ENCODE assay signal across 9 cellular contexts in genomic region chr17:79831367-79832210, GRCh38. TPM values are rescaled to one million over a fixed set of nuclear protein-coding genes. Genes with fewer than 3 reads are reported as not detected.
DNase-seq lines count a peak whose midpoint lies in the region; ATAC-seq, FAIRE-seq and TF ChIP-seq lines count a peak whose summit lies in the region.
"Had no signal": no experiment of that assay in that cellular context is flagged by ENCODE, and none has a peak within 500 bp of the region (broad histone marks: within the 10 kb centered on the region; RNA-seq: fewer than 3 reads in every experiment).

No MANE protein-coding gene starts in this region.

- WGBS in lung, 2 donors: 21 to 23% methylated on average over 28 to 30 of the region's 30 CpGs
- 11 to 20% methylated on average over 30 of the region's 30 CpGs for whole genome bisulfite sequencing in tibial nerve, 2 donors

- peak in 1 of 2 donors; percentile 43 for TF ChIP-seq EP300 in tibial nerve (IDR thresholded peaks at IDR 0.05)

- peak overlapping the region; percentile 48 to 50 for H3K27ac ChIP-seq in lung (ENCODE audit: low read depth in 1 of 2, low read length in 1 of 2)
- H3K27ac ChIP-seq in tibial nerve: peak overlapping the region; percentile 63 to 89 (median 81)
- H3K27ac ChIP-seq: foreskin keratinocyte had no signal

- peaks cover 8 to 41% of the 10 kb centered on the region in 2 donors for H3K4me1 ChIP-seq in lung (ENCODE audit: control insufficient read depth in 2 of 2, insufficient read depth in 2 of 2, low read length in 2 of 2)
- H3K4me1 ChIP-seq in tibial nerve: peaks cover 0 to 56% (median 30%) of the 10 kb centered on the region in 4 donors

- TF ChIP-seq CTCF in epithelial cell of proximal tubule (conservative IDR thresholded peaks at IDR 0.05; ENCODE audit: low read depth, low read length) (no peak), lung (IDR thresholded peaks at IDR 0.05; ENCODE audit: control extremely low read depth, extremely low read depth) (no peak), tibial nerve (IDR thresholded peaks at IDR 0.05) (peak in 2 of 5 experiments; percentile 10 to 16)

- no peaks in the 10 kb centered on the region for H3K9me3 ChIP-seq in lung (ENCODE audit: control insufficient read depth in 2 of 2, insufficient read depth in 1 of 2, low read length in 1 of 2)
- H3K9me3 ChIP-seq in tibial nerve: no peaks in the 10 kb centered on the region

- ATAC-seq in lung (ENCODE audit: insufficient read depth, low FRiP score) (peak; percentile 13), GM21717 (IDR thresholded peaks at IDR 0.05; ENCODE audit: unreplicated experiment) (no peak)
- ATAC-seq: foreskin keratinocyte had no signal

- no peak for FAIRE-seq in RCC 7860 (lab: Jason Lieb, UNC)

- H3K27me3 ChIP-seq in lung (ENCODE audit: control insufficient read depth, insufficient read depth) (no peaks in the 10 kb centered on the region), tibial nerve (no peaks in the 10 kb centered on the region)

- H3K4me3 ChIP-seq in epithelial cell of proximal tubule (ENCODE audit: low read depth, low read length): peak overlapping the region; percentile 44
- H3K4me3 ChIP-seq in lung: no peak overlapping the region
- H3K4me3 ChIP-seq in tibial nerve: peak overlapping the region; percentile 21 to 46 (median 34)

- DNase-seq in RCC 7860 (ENCODE audit: low spot score): peak; percentile 65
- no peak for DNase-seq in epithelial cell of proximal tubule (ENCODE audit: low read depth)
- DNase-seq in lung (ENCODE audit: low spot score): peak; percentile 75
- DNase-seq in tibial nerve (ENCODE audit: low spot score in 2 of 2): peak; percentile 66 to 71
- DNase-seq in DMS79 (lab: John Stamatoyannopoulos, UW): no peak
- no peak for DNase-seq in activated effector memory CD4-positive, alpha-beta T cell treated with anti-CD3 and anti-CD28 coated beads, Interleukin-2, amount 50 U/mL, for 16 hours
- DNase-seq: foreskin keratinocyte, NCI-H1105 had no signal

- TF ChIP-seq POLR2A in tibial nerve (IDR thresholded peaks at IDR 0.05): no peak

- H3K36me3 ChIP-seq in lung (ENCODE audit: control insufficient read depth in 2 of 2, insufficient read depth in 2 of 2, low read length in 2 of 2) (peaks cover 2 to 24% of the 10 kb centered on the region in 2 donors), tibial nerve (peaks cover 0 to 21% (median 2%) of the 10 kb centered on the region in 3 donors)

RNA-seq across cellular contexts. Expression of gene CBX4, which starts 7.7 kb away (rescaled TPM):
- 4.8 and 7.4 TPM in 2 replicates for total RNA-seq in epithelial cell of proximal tubule
- 10 to 100 TPM; 18.2 to 32.0 TPM for total RNA-seq in lung
- polyA plus RNA-seq in lung: 10 to 100 TPM; 12.8 to 16.7 TPM
- 10 to 100 TPM; 11.6 to 15.3 (median 14.4) TPM for total RNA-seq in tibial nerve

RNA-seq across cellular contexts. Expression of gene CBX8, which starts 34.7 kb away (rescaled TPM):
- total RNA-seq in epithelial cell of proximal tubule (3.5 and 4.1 TPM in 2 replicates), lung (1 to 10 TPM; 4.8 to 9.3 TPM), tibial nerve (1 to 10 TPM in 1 of 4 donors, under 1 TPM in 2, not detected in 1; 0.84 to 4.2 (median 0.87) TPM)
- polyA plus RNA-seq in lung: 1 to 10 TPM; 5.5 TPM

RNA-seq across cellular contexts. Expression of gene CBX2, which starts 53.6 kb away (rescaled TPM):
- 7.6 and 11.1 TPM in 2 replicates for total RNA-seq in epithelial cell of proximal tubule
- total RNA-seq in lung: 10 to 100 TPM in 1 of 2 donors, 1 to 10 TPM in 1; 3.8 to 13.5 TPM
- polyA plus RNA-seq in lung: 1 to 10 TPM; 1.4 to 2.2 TPM
- 1 to 10 TPM; 2.4 to 5.9 (median 4.5) TPM for total RNA-seq in tibial nerve

Comparison
In these comparisons a context has a peak if more than half of its experiments do, and no peak if none do; other contexts are left out.
1. DNase-seq: peak in RCC 7860 (single experiment), lung (single experiment) and tibial nerve (2 of 2); none in epithelial cell of proximal tubule (single experiment), DMS79 (single experiment) and activated effector memory CD4-positive, alpha-beta T cell treated with anti-CD3 and anti-CD28 coated beads, Interleukin-2, amount 50 U/mL, for 16 hours (single experiment).